In genomic region chr1:202521886-202522285, GRCh38 we compare ENCODE assay signal across 35 cellular contexts.
"Had no signal": no experiment of that assay in that cellular context is flagged by ENCODE, and none has a peak within 500 bp of the region (broad histone marks: within the 10 kb centered on the region; RNA-seq: fewer than 3 reads in every experiment).

No MANE protein-coding gene starts in this region.

- H3K4me3 ChIP-seq: adrenal gland, body of pancreas, breast epithelium had no signal

- H3K27me3 Mint-ChIP-seq: activated B cell treated with CpG ODN at 0.5 μM for 24 hours; activated CD4-positive, alpha-beta memory T cell treated with anti-CD3 and anti-CD28 coated beads for 36 hours; activated CD8-positive, alpha-beta T cell treated with anti-CD3 and anti-CD28 coated beads for 36 hours; activated naive CD8-positive, alpha-beta T cell treated with anti-CD3 and anti-CD28 coated beads for 36 hours; activated T-helper 17 cell treated with anti-CD3 and anti-CD28 coated beads, Interleukin-2, amount 50 U/mL, for 72 hours had no signal

- H3K27ac ChIP-seq: adrenal gland, body of pancreas, brain microvascular endothelial cell, breast epithelium, VCaP had no signal

- H3K27ac Mint-ChIP-seq: activated B cell treated with CpG ODN at 0.5 μM for 24 hours; activated CD4-positive, alpha-beta memory T cell treated with anti-CD3 and anti-CD28 coated beads for 36 hours; activated CD4-positive, alpha-beta T cell treated with anti-CD3 and anti-CD28 coated beads, Interleukin-2, amount 10 ng/mL, durations not matched to agents 24 days and 14 days; activated CD8-positive, alpha-beta T cell treated with anti-CD3 and anti-CD28 coated beads for 36 hours; activated naive CD4-positive, alpha-beta T cell treated with anti-CD3 and anti-CD28 coated beads for 36 hours; activated naive CD4-positive, alpha-beta T cell treated with anti-CD3 and anti-CD28 coated beads, Interleukin-2, amount 50 U/mL, for 72 hours; activated naive CD8-positive, alpha-beta T cell treated with anti-CD3 and anti-CD28 coated beads for 36 hours; activated T-helper 1 cell treated with anti-CD3 and anti-CD28 coated beads, Interleukin-12 subunit alpha, Interleukin-12 subunit beta, Interleukin-2, Interleukin-4 antibody, amounts not matched to agents 30 ng/mL and 10 ng/mL and 1 ng/mL, durations not matched to agents 14 hours and 24 hours and 36 hours; activated T-helper 17 cell treated with anti-CD3 and anti-CD28 coated beads, Interleukin-2, amount 50 U/mL, for 72 hours; T-helper 1 cell treated with Interleukin-12 subunit alpha and Interleukin-12 subunit beta and Interleukin-4 antibody, amounts not matched to agents 30 μg/mL and 1 μg/mL, for 36 hours; T-helper 2 cell treated with Interferon-gamma antibody and Interleukin-4, amounts not matched to agents 5 μg/mL and 100 μg/mL, for 36 hours had no signal

- H3K4me1 ChIP-seq: body of pancreas, breast epithelium had no signal

- H3K9me3 Mint-ChIP-seq: activated B cell treated with CpG ODN at 0.5 μM for 24 hours; activated CD4-positive, alpha-beta memory T cell treated with anti-CD3 and anti-CD28 coated beads for 36 hours; activated CD8-positive, alpha-beta T cell treated with anti-CD3 and anti-CD28 coated beads for 36 hours; activated naive CD4-positive, alpha-beta T cell treated with anti-CD3 and anti-CD28 coated beads for 36 hours; activated naive CD4-positive, alpha-beta T cell treated with anti-CD3 and anti-CD28 coated beads, Interleukin-2, amount 50 U/mL, for 72 hours; activated naive CD8-positive, alpha-beta T cell treated with anti-CD3 and anti-CD28 coated beads for 36 hours; activated T-cell treated with anti-CD3 and anti-CD28 coated beads, Interleukin-2, amount 50 U/mL, for 4 hours; activated T-cell treated with anti-CD3 and anti-CD28 coated beads, Interleukin-2, amount 50 U/mL, for 72 hours; activated T-helper 1 cell treated with anti-CD3 and anti-CD28 coated beads, Interleukin-12 subunit alpha, Interleukin-12 subunit beta, Interleukin-2, Interleukin-4 antibody, amounts not matched to agents 30 ng/mL and 10 ng/mL and 1 ng/mL, durations not matched to agents 14 hours and 24 hours and 36 hours; activated T-helper 17 cell treated with anti-CD3 and anti-CD28 coated beads, Interleukin-2, amount 50 U/mL, for 72 hours; T-helper 1 cell treated with Interleukin-12 subunit alpha and Interleukin-12 subunit beta and Interleukin-4 antibody, amounts not matched to agents 30 μg/mL and 1 μg/mL, for 36 hours; T-helper 2 cell treated with Interferon-gamma antibody and Interleukin-4, amounts not matched to agents 5 μg/mL and 100 μg/mL, for 36 hours had no signal

- FAIRE-seq: astrocyte had no signal

- H3K9me3 ChIP-seq: adrenal gland, body of pancreas, breast epithelium had no signal

- ATAC-seq: activated CD8-positive, alpha-beta T cell treated with anti-CD3 and anti-CD28 coated beads for 36 hours; activated naive CD4-positive, alpha-beta T cell treated with anti-CD3 and anti-CD28 coated beads, Interleukin-2, amount 50 U/mL, for 72 hours; activated T-cell treated with anti-CD3 and anti-CD28 coated beads, Interleukin-2, amount 50 U/mL, for 4 hours; activated T-cell treated with anti-CD3 and anti-CD28 coated beads, Interleukin-2, amount 50 U/mL, for 72 hours; activated T-helper 17 cell treated with anti-CD3 and anti-CD28 coated beads, Interleukin-2, amount 50 U/mL, for 72 hours; body of pancreas had no signal

- DNase-seq: activated B cell treated with CpG ODN at 0.5 μM for 24 hours; activated CD4-positive, alpha-beta memory T cell treated with anti-CD3 and anti-CD28 coated beads for 36 hours; activated CD4-positive, alpha-beta T cell treated with anti-CD3 and anti-CD28 coated beads for 4 hours; activated CD4-positive, alpha-beta T cell treated with anti-CD3 and anti-CD28 coated beads, Interleukin-2, amount 10 ng/mL, durations not matched to agents 24 days and 14 days; activated CD4-positive, alpha-beta T cell treated with anti-CD3 and anti-CD28 coated beads, Interleukin-2, amount 50 U/mL, for 1 hour; activated CD4-positive, alpha-beta T cell treated with anti-CD3 and anti-CD28 coated beads, Interleukin-2, amount 50 U/mL, for 4 hours; activated CD4-positive, CD25-positive, alpha-beta regulatory T cell treated with anti-CD3 and anti-CD28 coated beads, Interleukin-2, amount 50 U/mL, for 72 hours; activated CD8-positive, alpha-beta memory T cell treated with anti-CD3 and anti-CD28 coated beads, Interleukin-2, amount 50 U/mL, for 4 hours; activated CD8-positive, alpha-beta T cell treated with anti-CD3 and anti-CD28 coated beads for 36 hours; activated effector memory CD4-positive, alpha-beta T cell treated with anti-CD3 and anti-CD28 coated beads, Interleukin-2, amount 50 U/mL, for 16 hours; activated gamma-delta T cell treated with Interleukin-2 at 50 U/mL for 16 hours; activated naive CD4-positive, alpha-beta T cell; activated naive CD4-positive, alpha-beta T cell treated with anti-CD3 and anti-CD28 coated beads for 36 hours; activated naive CD4-positive, alpha-beta T cell treated with anti-CD3 and anti-CD28 coated beads, Interleukin-2, amount 50 U/mL, for 16 hours; activated naive CD8-positive, alpha-beta T cell treated with anti-CD3 and anti-CD28 coated beads for 36 hours; activated T-cell treated with anti-CD3 and anti-CD28 coated beads for 4 hours; activated T-cell treated with anti-CD3 and anti-CD28 coated beads, Interleukin-2, amount 50 U/mL, for 1 hour; activated T-cell treated with anti-CD3 and anti-CD28 coated beads, Interleukin-2, amount 50 U/mL, for 4 hours; activated T-cell treated with anti-CD3 and anti-CD28 coated beads, Interleukin-2, amount 50 U/mL, for 72 hours; adrenal gland; amniotic stem cell; aorta; body of pancreas; brain microvascular endothelial cell; central memory CD4-positive, alpha-beta T cell; T-helper 2 cell; T-helper 9 cell had no signal

- H3K4me3 Mint-ChIP-seq: activated B cell treated with CpG ODN at 0.5 μM for 24 hours; activated CD4-positive, alpha-beta memory T cell treated with anti-CD3 and anti-CD28 coated beads for 36 hours; activated CD4-positive, alpha-beta T cell treated with anti-CD3 and anti-CD28 coated beads, Interleukin-2, amount 10 ng/mL, durations not matched to agents 24 days and 14 days; activated CD8-positive, alpha-beta T cell treated with anti-CD3 and anti-CD28 coated beads for 36 hours; activated naive CD4-positive, alpha-beta T cell treated with anti-CD3 and anti-CD28 coated beads for 36 hours; activated naive CD8-positive, alpha-beta T cell treated with anti-CD3 and anti-CD28 coated beads for 36 hours; activated T-cell treated with anti-CD3 and anti-CD28 coated beads, Interleukin-2, amount 50 U/mL, for 4 hours; activated T-cell treated with anti-CD3 and anti-CD28 coated beads, Interleukin-2, amount 50 U/mL, for 72 hours; activated T-helper 1 cell treated with anti-CD3 and anti-CD28 coated beads, Interleukin-12 subunit alpha, Interleukin-12 subunit beta, Interleukin-2, Interleukin-4 antibody, amounts not matched to agents 30 ng/mL and 10 ng/mL and 1 ng/mL, durations not matched to agents 14 hours and 24 hours and 36 hours; activated T-helper 17 cell treated with anti-CD3 and anti-CD28 coated beads, Interleukin-2, amount 50 U/mL, for 72 hours; T-helper 1 cell treated with Interleukin-12 subunit alpha and Interleukin-12 subunit beta and Interleukin-4 antibody, amounts not matched to agents 30 μg/mL and 1 μg/mL, for 36 hours; T-helper 2 cell treated with Interferon-gamma antibody and Interleukin-4, amounts not matched to agents 5 μg/mL and 100 μg/mL, for 36 hours had no signal

- H3K36me3 Mint-ChIP-seq: activated naive CD4-positive, alpha-beta T cell treated with anti-CD3 and anti-CD28 coated beads, Interleukin-2, amount 50 U/mL, for 72 hours had no signal

- H3K36me3 ChIP-seq: adrenal gland, brain microvascular endothelial cell, breast epithelium had no signal

- H3K27me3 ChIP-seq: adrenal gland, body of pancreas, brain microvascular endothelial cell, breast epithelium had no signal
